In the genomic region with DNA sequence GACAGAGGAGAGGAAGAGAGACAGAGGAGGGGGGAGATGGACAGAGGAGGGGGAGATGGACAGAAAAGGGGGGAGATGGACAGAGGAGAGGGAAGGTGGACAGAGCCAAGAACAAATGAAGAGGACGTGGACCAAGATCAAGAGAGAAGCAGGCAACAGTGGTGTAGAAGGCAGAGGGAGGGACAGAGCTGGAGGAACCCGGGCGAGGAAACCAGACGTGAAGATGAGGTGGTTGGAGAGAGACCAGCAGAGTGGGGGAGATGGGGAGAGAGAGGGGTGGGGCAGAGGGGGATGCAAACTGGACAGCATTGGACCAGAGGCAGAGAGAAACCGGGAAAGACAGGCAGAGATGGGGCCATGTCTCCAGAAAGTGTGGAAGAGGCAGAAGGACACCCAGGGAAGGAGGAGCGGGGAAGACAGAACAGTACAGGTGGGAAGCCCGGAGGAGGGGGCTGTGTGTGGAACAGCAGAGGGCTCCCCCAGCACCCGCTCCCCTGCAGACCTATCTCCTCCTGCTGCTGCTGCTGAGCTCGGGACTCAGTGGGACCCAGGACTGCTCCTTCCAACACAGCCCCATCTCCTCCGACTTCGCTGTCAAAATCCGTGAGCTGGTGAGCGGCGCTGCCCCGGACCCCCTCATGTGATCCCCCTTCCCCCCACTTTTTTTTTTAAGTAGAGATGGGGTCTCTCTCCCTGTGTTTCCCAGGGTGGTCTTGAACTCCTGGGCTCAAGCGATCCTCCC, we compare ENCODE assay signal across 8 cellular contexts. TPM values are rescaled to one million over a fixed set of nuclear protein-coding genes. Genes with fewer than 3 reads are reported as not detected.
A peak's percentile ranks its signal among the peaks of the same experiment; 100 is the strongest.
DNase-seq lines count a peak whose midpoint lies in the region; ATAC-seq lines count a peak whose summit lies in the region.

No MANE protein-coding gene starts in this region.

- H3K9me2 ChIP-seq in GM23248 (ENCODE audit: insufficient read depth): no peaks in the 10 kb centered on the region

- H3K36me3 Mint-ChIP-seq in activated naive CD8-positive, alpha-beta T cell treated with anti-CD3 and anti-CD28 coated beads for 36 hours: peaks cover 35% of the 10 kb centered on the region
- H3K36me3 Mint-ChIP-seq in naive thymus-derived CD8-positive, alpha-beta T cell: peaks cover 10 to 49% (median 12%) of the 10 kb centered on the region in 3 donors

- DNase-seq in GM23248 (peak; percentile 46), globus pallidus (ENCODE audit: low spot score) (no peak), COR-L47 (lab: John Stamatoyannopoulos, UW) (no peak), AG08396 (ENCODE audit: low spot score) (no peak), NCI-H1105 treated with DMSO at 0.1 percent for 48 hours (lab: John Stamatoyannopoulos, UW) (no peak)
- peak; percentile 48 for DNase-seq in activated naive CD8-positive, alpha-beta T cell treated with anti-CD3 and anti-CD28 coated beads for 36 hours
- peak in 1 of 10 donors; percentile 42 for DNase-seq in naive thymus-derived CD8-positive, alpha-beta T cell

- POLR2A ChIA-PET in naive thymus-derived CD8-positive, alpha-beta T cell (lab: Charles Lee): interaction anchor here (0.5 to 5.2 kb wide), 20 partner anchors 12 to 942 kb away, joined by 3 to 60 read pairs (median 4); a partner anchor contains a TSS

- no peaks in the 10 kb centered on the region for H3K9me3 ChIP-seq in GM23248 (ENCODE audit: low read depth)

- in situ Hi-C loops in GM23248 (cut with MboI): no loop called here

- no peaks in the 10 kb centered on the region for H3K4me1 ChIP-seq in ACC112 (ENCODE audit: control insufficient read depth, insufficient read depth, low read length, unreplicated experiment)
- H3K4me1 ChIP-seq in GM23248 (ENCODE audit: insufficient read depth): peaks cover 4% of the 10 kb centered on the region

- peak overlapping the region; percentile 95 for H3K4me2 ChIP-seq in GM23248 (ENCODE audit: unreplicated experiment)

- no peaks in the 10 kb centered on the region for H3K36me3 ChIP-seq in ACC112 (ENCODE audit: insufficient read depth, low read length)
- H3K36me3 ChIP-seq in GM23248 (ENCODE audit: low read depth): no peaks in the 10 kb centered on the region

- H3K4me3 Mint-ChIP-seq in activated naive CD8-positive, alpha-beta T cell treated with anti-CD3 and anti-CD28 coated beads for 36 hours: peak overlapping the region; percentile 98
- H3K4me3 Mint-ChIP-seq in naive thymus-derived CD8-positive, alpha-beta T cell: peak overlapping the region; percentile 93 to 99 (median 96)

- peak overlapping the region; percentile 95 for H3K27ac Mint-ChIP-seq in activated naive CD8-positive, alpha-beta T cell treated with anti-CD3 and anti-CD28 coated beads for 36 hours
- peak overlapping the region; percentile 92 to 100 (median 98) for H3K27ac Mint-ChIP-seq in naive thymus-derived CD8-positive, alpha-beta T cell

- H3K9me3 Mint-ChIP-seq in activated naive CD8-positive, alpha-beta T cell treated with anti-CD3 and anti-CD28 coated beads for 36 hours: no peaks in the 10 kb centered on the region
- H3K9me3 Mint-ChIP-seq in naive thymus-derived CD8-positive, alpha-beta T cell: no peaks in the 10 kb centered on the region

- H4K20me1 ChIP-seq in GM23248 (ENCODE audit: insufficient read depth): no peaks in the 10 kb centered on the region

- H3F3A ChIP-seq in GM23248 (ENCODE audit: insufficient read depth): no peaks in the 10 kb centered on the region

- no peak overlapping the region; the same call in 1 of the 2 replicates for H3K9ac ChIP-seq in GM23248

- peak overlapping the region; percentile 87; the same call in 1 of the 2 replicates for H3K4me3 ChIP-seq in ACC112 (ENCODE audit: low read depth, low read length)
- peak overlapping the region; percentile 99; the same call in 1 of the 2 replicates for H3K4me3 ChIP-seq in GM23248

- no peaks in the 10 kb centered on the region for H3K27me3 ChIP-seq in ACC112 (ENCODE audit: insufficient read depth, low read length)
- H3K27me3 ChIP-seq in GM23248 (replicated peaks; ENCODE audit: insufficient read depth): no peaks in the 10 kb centered on the region

- H2AFZ ChIP-seq in ACC112 (ENCODE audit: low read length, unreplicated experiment) (no peak overlapping the region), GM23248 (peak overlapping the region; percentile 96; the same call in 1 of the 2 replicates)

- no peak overlapping the region for H3K27ac ChIP-seq in ACC112 (ENCODE audit: low read depth, low read length)
- no peak overlapping the region for H3K27ac ChIP-seq in GM23248

- peaks cover 43% of the 10 kb centered on the region for H3K4me1 Mint-ChIP-seq in activated naive CD8-positive, alpha-beta T cell treated with anti-CD3 and anti-CD28 coated beads for 36 hours
- peaks cover 24 to 66% (median 60%) of the 10 kb centered on the region in 4 donors for H3K4me1 Mint-ChIP-seq in naive thymus-derived CD8-positive, alpha-beta T cell

- no peaks in the 10 kb centered on the region for H3K27me3 Mint-ChIP-seq in activated naive CD8-positive, alpha-beta T cell treated with anti-CD3 and anti-CD28 coated beads for 36 hours
- H3K27me3 Mint-ChIP-seq in naive thymus-derived CD8-positive, alpha-beta T cell: no peaks in the 10 kb centered on the region

- WGBS in GM23248 (ENCODE audit: low coverage in 1 of 2, low lambda C conversion rate in 2 of 2, missing lambda C conversion rate in 2 of 2), 2 experiments: 43 to 52% methylated on average over 9 to 16 of the region's 16 CpGs

- H3K79me2 ChIP-seq in ACC112 (ENCODE audit: control insufficient read depth, insufficient read depth, low read length, unreplicated experiment): no peaks in the 10 kb centered on the region
- H3K79me2 ChIP-seq in GM23248 (ENCODE audit: insufficient read depth): no peaks in the 10 kb centered on the region

- ATAC-seq in naive thymus-derived CD8-positive, alpha-beta T cell: peak in 1 of 2 donors; percentile 10

RNA-seq across cellular contexts. Expression of a gene that starts 1.3 kb away (rescaled TPM):
- 1.3 and 1.6 TPM in 2 replicates for total RNA-seq in GM23248 (2014; rRNA removed; shearing (Covaris generic))
- polyA plus RNA-seq in GM23248 (2016; fragmentation: Nextera tagmentation; extraction: Ambion mirVana): 4.6 and 5.7 TPM in 2 replicates
- total RNA-seq in activated naive CD8-positive, alpha-beta T cell treated with anti-CD3 and anti-CD28 coated beads for 36 hours: 10 to 100 TPM; 61.0 to 63.5 TPM
- total RNA-seq in naive thymus-derived CD8-positive, alpha-beta T cell: 100 to 1,000 TPM; 106 to 112 TPM
- 100 to 1,000 TPM; 108 to 205 (median 166) TPM for polyA plus RNA-seq in naive thymus-derived CD8-positive, alpha-beta T cell

RNA-seq across cellular contexts. Expression of a gene that starts 12.0 kb away (rescaled TPM):
- 1,590 and 2,272 TPM in 2 replicates for total RNA-seq in GM23248 (2014; rRNA removed; shearing (Covaris generic))
- 893 and 894 TPM in 2 replicates for polyA plus RNA-seq in GM23248 (2016; fragmentation: Nextera tagmentation; extraction: Ambion mirVana)
- 1,000 to 10,000 TPM; 3,663 to 3,691 TPM for total RNA-seq in activated naive CD8-positive, alpha-beta T cell treated with anti-CD3 and anti-CD28 coated beads for 36 hours
- 1,000 to 10,000 TPM; 5,160 to 5,167 TPM for total RNA-seq in naive thymus-derived CD8-positive, alpha-beta T cell
- polyA plus RNA-seq in naive thymus-derived CD8-positive, alpha-beta T cell: 1,000 to 10,000 TPM; 3,162 to 3,664 (median 3,630) TPM

RNA-seq across cellular contexts. Expression of a gene that starts 20.9 kb away (rescaled TPM):
- total RNA-seq in GM23248 (2014; rRNA removed; shearing (Covaris generic)): 1,666 and 2,372 TPM in 2 replicates
- polyA plus RNA-seq in GM23248 (2016; fragmentation: Nextera tagmentation; extraction: Ambion mirVana): 813 and 832 TPM in 2 replicates
- 1,000 to 10,000 TPM; 2,825 to 2,867 TPM for total RNA-seq in activated naive CD8-positive, alpha-beta T cell treated with anti-CD3 and anti-CD28 coated beads for 36 hours
- 1,000 to 10,000 TPM; 3,084 to 3,152 TPM for total RNA-seq in naive thymus-derived CD8-positive, alpha-beta T cell
- polyA plus RNA-seq in naive thymus-derived CD8-positive, alpha-beta T cell: 1,000 to 10,000 TPM; 2,379 to 2,818 (median 2,600) TPM

RNA-seq across cellular contexts. Expression of a gene that starts 22.3 kb away (rescaled TPM):
- total RNA-seq in GM23248 (2014; rRNA removed; shearing (Covaris generic)): 30.4 and 43.8 TPM in 2 replicates
- 9.0 and 9.4 TPM in 2 replicates for polyA plus RNA-seq in GM23248 (2016; fragmentation: Nextera tagmentation; extraction: Ambion mirVana)
- 10 to 100 TPM; 34.4 to 42.0 TPM for total RNA-seq in activated naive CD8-positive, alpha-beta T cell treated with anti-CD3 and anti-CD28 coated beads for 36 hours
- 10 to 100 TPM; 44.3 to 44.4 TPM for total RNA-seq in naive thymus-derived CD8-positive, alpha-beta T cell
- polyA plus RNA-seq in naive thymus-derived CD8-positive, alpha-beta T cell: 10 to 100 TPM; 28.3 to 38.0 (median 30.1) TPM

RNA-seq across cellular contexts. Expression of a gene that starts 23.7 kb away (rescaled TPM):
- 68.0 and 90.2 TPM in 2 replicates for total RNA-seq in GM23248 (2014; rRNA removed; shearing (Covaris generic))
- 73.5 and 79.9 TPM in 2 replicates for polyA plus RNA-seq in GM23248 (2016; fragmentation: Nextera tagmentation; extraction: Ambion mirVana)
- 100 to 1,000 TPM; 140 to 141 TPM for total RNA-seq in activated naive CD8-positive, alpha-beta T cell treated with anti-CD3 and anti-CD28 coated beads for 36 hours
- total RNA-seq in naive thymus-derived CD8-positive, alpha-beta T cell: 100 to 1,000 TPM; 157 to 179 TPM
- polyA plus RNA-seq in naive thymus-derived CD8-positive, alpha-beta T cell: 10 to 100 TPM; 85.3 to 88.9 (median 86.7) TPM

Comparison
In these comparisons a context has a peak if more than half of its experiments do, and no peak if none do; other contexts are left out.
1. DNase-seq: peak in GM23248 (single experiment) and activated naive CD8-positive, alpha-beta T cell treated with anti-CD3 and anti-CD28 coated beads for 36 hours (single experiment); none in globus pallidus (single experiment), COR-L47 (single experiment), AG08396 (single experiment) and NCI-H1105 treated with DMSO at 0.1 percent for 48 hours (single experiment).
2. RNA of a gene that starts 1.3 kb away (total RNA-seq): 106 to 112 TPM in naive thymus-derived CD8-positive, alpha-beta T cell and 61.0 to 63.5 TPM in activated naive CD8-positive, alpha-beta T cell treated with anti-CD3 and anti-CD28 coated beads for 36 hours; 1.3 to 1.6 TPM in GM23248; every median in the first group is over 10 times any median in the second.